ENCODE assay signal across 8 cellular contexts in the genomic region with DNA sequence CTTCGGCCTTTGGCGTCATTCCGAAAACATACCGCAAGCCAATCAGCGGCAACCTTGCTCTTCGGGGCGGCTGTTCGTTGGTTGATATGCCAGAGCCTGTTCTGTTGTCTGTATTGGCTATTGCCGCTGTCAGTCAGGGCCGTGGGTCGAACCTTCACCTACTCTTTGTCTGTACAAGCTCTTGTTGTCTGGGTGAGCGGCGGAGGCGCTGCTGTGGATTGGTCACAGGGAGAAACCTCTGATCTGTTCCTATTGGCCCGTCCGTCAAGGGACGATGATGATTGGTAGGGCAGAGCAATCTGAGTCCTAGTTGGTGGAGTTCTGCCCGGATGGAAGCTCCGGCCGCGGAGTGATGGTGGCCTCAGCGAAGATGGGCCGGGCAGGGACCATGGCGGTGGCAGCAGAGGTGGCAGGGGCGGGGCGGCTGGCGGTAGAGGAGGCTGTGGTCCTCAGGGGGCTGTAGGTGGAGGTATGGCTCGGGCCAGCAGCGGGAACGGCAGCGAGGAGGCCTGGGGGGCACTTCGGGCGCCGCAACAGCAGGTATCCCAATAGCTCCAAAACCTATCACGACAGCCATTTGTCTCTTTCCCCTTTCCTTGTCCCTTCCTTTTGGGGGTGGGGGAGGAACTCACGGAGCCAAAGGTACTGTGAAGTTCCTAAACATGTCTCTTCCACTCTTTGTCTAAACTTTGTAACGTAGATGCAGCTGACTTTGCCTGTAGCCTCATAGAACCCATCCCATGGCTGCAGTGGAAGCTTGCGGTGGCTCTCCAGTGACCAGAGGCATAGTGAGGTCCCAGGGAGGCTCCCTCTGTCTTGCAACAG. TPM values are rescaled to one million over a fixed set of nuclear protein-coding genes. Genes with fewer than 3 reads are reported as not detected.
DNase-seq lines count a peak whose midpoint lies in the region; ATAC-seq and TF ChIP-seq lines count a peak whose summit lies in the region.

Gene WBP1 (plus strand): TSS at position 307 of the 825 bp plus-strand sequence. CDS start 165 bp downstream, at position 472.

- no peaks in the 10 kb centered on the region for H3K9me3 Mint-ChIP-seq in activated naive CD8-positive, alpha-beta T cell (ENCODE audit: low read depth)

- peak within 1 kb of the TSS; percentile 98 for H3K27ac Mint-ChIP-seq in activated naive CD8-positive, alpha-beta T cell

- ATAC-seq in HG02623 (IDR thresholded peaks at IDR 0.05; ENCODE audit: unreplicated experiment) = peak; percentile 77

- peak within 1 kb of the TSS; percentile 93 for H3K27ac ChIP-seq in temporal lobe (ENCODE audit: low read depth, low read length)

- peak; percentile 94 for DNase-seq in GM06990 (ENCODE audit: extremely low read depth, insufficient read length)
- DNase-seq in NCI-H1105 (lab: John Stamatoyannopoulos, UW) = peak; percentile 98
- DNase-seq in SKM-1 treated with dmso at 0.1 percent for 144 hours (lab: John Stamatoyannopoulos, UW; ENCODE audit: unreplicated experiment) = peak; percentile 99
- DNase-seq in glomerular endothelial cell (ENCODE audit: extremely low read depth, low read depth, low spot score) = peak; percentile 100
- peak; percentile 99 for DNase-seq in occipital lobe (lab: John Stamatoyannopoulos, UW)

- peak within 1 kb of the TSS; percentile 98 for H3K4me3 Mint-ChIP-seq in activated naive CD8-positive, alpha-beta T cell

- peaks cover 14% of the 10 kb centered on the region for H3K36me3 ChIP-seq in GM06990 (ENCODE audit: control insufficient read depth, insufficient read depth, low read length)

- H3K27me3 Mint-ChIP-seq in activated naive CD8-positive, alpha-beta T cell = no peaks in the 10 kb centered on the region

- H3K36me3 Mint-ChIP-seq in activated naive CD8-positive, alpha-beta T cell = peaks cover 10% of the 10 kb centered on the region

- no peaks in the 10 kb centered on the region for H3K27me3 ChIP-seq in GM06990 (replicated peaks; ENCODE audit: control insufficient read depth, insufficient read depth, low read length)

- H3K4me1 Mint-ChIP-seq in activated naive CD8-positive, alpha-beta T cell (ENCODE audit: low read depth) = peaks cover 60% of the 10 kb centered on the region

- peak within 1 kb of the TSS; percentile 98 for H3K4me3 ChIP-seq in GM06990 (replicated peaks; ENCODE audit: low read depth, low read length)

- TF ChIP-seq CTCF in GM06990 (IDR thresholded peaks at IDR 0.05; ENCODE audit: insufficient read depth, low read length, poor library complexity, severe bottlenecking) = no peak

RNA-seq across cellular contexts. Expression of gene WBP1, which starts in this region (rescaled TPM):
- total RNA-seq in glomerular endothelial cell = 41.0 and 50.8 TPM in 2 replicates
- 23.6 TPM for total RNA-seq in occipital lobe
- 18.4 TPM for total RNA-seq in temporal lobe

Comparison
In these comparisons a context has a peak if more than half of its experiments do, and no peak if none do; other contexts are left out.
1. Peak in every context shown above with its lines: DNase-seq, ATAC-seq, H3K4me3 ChIP-seq and H3K27ac ChIP-seq.